ENCODE assay signal across 8 cellular contexts in the genomic region with DNA sequence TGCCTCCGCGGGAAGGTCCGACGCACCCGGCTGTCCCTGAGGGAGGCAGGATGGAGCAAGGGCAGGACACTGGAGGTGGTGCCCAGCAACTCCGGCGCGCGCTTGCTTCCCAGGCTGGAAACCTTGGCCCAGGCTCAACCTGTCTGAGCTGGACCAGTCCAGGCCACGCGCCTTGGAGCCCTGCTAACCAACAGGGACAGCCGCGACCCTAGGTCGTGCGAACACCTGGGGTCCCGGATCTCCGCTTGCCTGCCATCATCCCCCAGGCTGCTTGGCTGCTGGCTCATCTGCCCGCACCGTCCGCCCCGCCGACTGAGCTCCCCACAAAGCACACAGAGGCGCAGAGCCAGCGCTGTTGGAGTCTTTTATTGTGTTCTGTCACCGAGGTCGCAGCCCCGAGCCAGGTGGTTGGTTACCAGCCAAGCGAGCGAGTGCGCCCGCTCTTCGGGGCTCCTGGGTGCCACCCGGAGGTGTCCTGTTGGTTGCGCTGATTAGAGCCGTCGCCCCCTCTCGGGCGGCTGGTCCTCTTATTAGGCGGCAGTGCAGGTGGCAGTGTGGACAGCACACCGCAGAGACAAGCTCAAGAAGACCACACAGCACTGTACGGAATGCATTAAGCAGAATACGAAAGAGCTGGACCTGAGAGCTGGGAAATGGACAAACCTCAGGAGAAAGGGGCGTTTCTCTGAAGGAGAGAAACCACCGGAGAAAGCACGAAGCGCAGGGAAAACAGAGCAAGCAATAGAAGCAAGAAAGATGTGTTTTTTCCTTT. TPM values are rescaled to one million over a fixed set of nuclear protein-coding genes. Genes with fewer than 3 reads are reported as not detected.
A peak's percentile ranks its signal among the peaks of the same experiment; 100 is the strongest.
DNase-seq lines count a peak whose midpoint lies in the region; ATAC-seq, FAIRE-seq and TF ChIP-seq lines count a peak whose summit lies in the region.

No MANE protein-coding gene starts in this region.

- no peak for ATAC-seq in activated CD4-positive, alpha-beta T cell treated with anti-CD3 and anti-CD28 coated beads for 36 hours
- ATAC-seq in GM18858 (IDR thresholded peaks at IDR 0.05; ENCODE audit: unreplicated experiment), result no peak
- ATAC-seq in HG03045 (IDR thresholded peaks at IDR 0.05; ENCODE audit: unreplicated experiment), result no peak

- 15 to 18% methylated on average over 20 to 24 of the region's 46 CpGs for WGBS in thyroid gland, 2 donors

- H3K4me3 ChIP-seq in astrocyte (ENCODE audit: insufficient read depth, low read depth, low read length) (peak overlapping the region; percentile 41), kidney (ENCODE audit: low read length in 2 of 2) (peak overlapping the region in 1 of 2 donors; percentile 40), thyroid gland (replicated peaks in 1 of 3) (peak overlapping the region in 2 of 3 donors; percentile 25 to 28)

- no peaks in the 10 kb centered on the region for H3K27me3 ChIP-seq in astrocyte (ENCODE audit: insufficient read depth, low read length)
- H3K27me3 ChIP-seq in thyroid gland, result no peaks in the 10 kb centered on the region

- CTCF ChIA-PET in activated CD4-positive, alpha-beta T cell treated with anti-CD3 and anti-CD28 coated beads for 36 hours (lab: Charles Lee), result interaction anchor here (0.6 to 1.8 kb wide), 5 partner anchors 9 to 1911 kb away, joined by 3 to 7 read pairs (median 3); no protein-coding TSS in a partner anchor
- CTCF ChIA-PET in activated CD4-positive, alpha-beta T cell treated with anti-CD3 and anti-CD28 coated beads, Interleukin-2, amount 10 ng/mL, durations not matched to agents 7 days and 5 days (lab: Charles Lee), result no interaction called here

- intact Hi-C loops in activated CD4-positive, alpha-beta T cell treated with anti-CD3 and anti-CD28 coated beads for 36 hours (cut with DNase I, micrococcal nuclease), result loop anchor here in 1 of 2 experiments (10.0 kb wide), 3 partner anchors 627 to 1527 kb away; no protein-coding TSS in a partner anchor
- intact Hi-C loops in kidney (cut with DNase I), result no loop called here
- intact Hi-C loops in thyroid gland (cut with DNase I), result no loop called here

- H3K27ac ChIP-seq in astrocyte (ENCODE audit: low read depth, low read length), result peak overlapping the region; percentile 45
- no peak overlapping the region for H3K27ac ChIP-seq in kidney (ENCODE audit: low read depth in 2 of 2, low read length in 2 of 2)
- peak overlapping the region in 1 of 3 donors; percentile 18 for H3K27ac ChIP-seq in thyroid gland

- peaks cover 61% of the 10 kb centered on the region for H3K27me3 Mint-ChIP-seq in activated CD4-positive, alpha-beta T cell treated with anti-CD3 and anti-CD28 coated beads for 36 hours
- H3K27me3 Mint-ChIP-seq in activated CD4-positive, alpha-beta T cell treated with anti-CD3 and anti-CD28 coated beads, Interleukin-2, amount 10 ng/mL, durations not matched to agents 7 days and 5 days, result peaks cover 75% of the 10 kb centered on the region
- H3K27me3 Mint-ChIP-seq in astrocyte (ENCODE audit: low read depth, unreplicated experiment), result peaks cover 7% of the 10 kb centered on the region

- no peaks in the 10 kb centered on the region for H3K9me3 Mint-ChIP-seq in activated CD4-positive, alpha-beta T cell treated with anti-CD3 and anti-CD28 coated beads for 36 hours (ENCODE audit: low read depth)
- no peaks in the 10 kb centered on the region for H3K9me3 Mint-ChIP-seq in activated CD4-positive, alpha-beta T cell treated with anti-CD3 and anti-CD28 coated beads, Interleukin-2, amount 10 ng/mL, durations not matched to agents 7 days and 5 days
- no peaks in the 10 kb centered on the region for H3K9me3 Mint-ChIP-seq in astrocyte (ENCODE audit: unreplicated experiment)

- no peak for FAIRE-seq in astrocyte (lab: Jason Lieb, UNC)
- no peak for FAIRE-seq in kidney (lab: Jason Lieb, UNC)

- H3K4me1 ChIP-seq in astrocyte (ENCODE audit: insufficient read depth, low read length) (peaks cover 34% of the 10 kb centered on the region), kidney (ENCODE audit: control insufficient read depth in 1 of 2, insufficient read depth in 1 of 2, low read depth in 1 of 2, low read length in 2 of 2) (peaks cover 0 to 9% of the 10 kb centered on the region in 2 donors), thyroid gland (peaks cover 16 to 38% of the 10 kb centered on the region in 2 donors)

- POLR2A ChIA-PET in activated CD4-positive, alpha-beta T cell treated with anti-CD3 and anti-CD28 coated beads for 36 hours (lab: Charles Lee), result no interaction called here
- POLR2A ChIA-PET in activated CD4-positive, alpha-beta T cell treated with anti-CD3 and anti-CD28 coated beads, Interleukin-2, amount 10 ng/mL, durations not matched to agents 7 days and 5 days (lab: Charles Lee), result interaction anchor here (0.7 kb wide), 1 partner anchor 598 kb away, joined by 4 read pairs; no protein-coding TSS in a partner anchor

- H3K4me2 ChIP-seq in astrocyte (ENCODE audit: low read length), result peak overlapping the region; percentile 92

- H3K36me3 ChIP-seq in astrocyte (ENCODE audit: insufficient read depth, low read length) (no peaks in the 10 kb centered on the region), kidney (ENCODE audit: control insufficient read depth in 1 of 2, insufficient read depth in 2 of 2, low read length in 2 of 2) (no peaks in the 10 kb centered on the region), thyroid gland (no peaks in the 10 kb centered on the region)

- no peak overlapping the region for H3K4me3 Mint-ChIP-seq in activated CD4-positive, alpha-beta T cell treated with anti-CD3 and anti-CD28 coated beads for 36 hours
- no peak overlapping the region for H3K4me3 Mint-ChIP-seq in activated CD4-positive, alpha-beta T cell treated with anti-CD3 and anti-CD28 coated beads, Interleukin-2, amount 10 ng/mL, durations not matched to agents 7 days and 5 days
- H3K4me3 Mint-ChIP-seq in astrocyte (ENCODE audit: unreplicated experiment), result peak overlapping the region; percentile 95

- peak overlapping the region; percentile 50 for H3K9ac ChIP-seq in astrocyte (ENCODE audit: low read length)
- no peak overlapping the region for H3K9ac ChIP-seq in kidney (ENCODE audit: low read length in 2 of 2)

- H3K79me2 ChIP-seq in astrocyte (ENCODE audit: insufficient read depth, low read length), result peaks cover 77% of the 10 kb centered on the region

- H3K27ac Mint-ChIP-seq in activated CD4-positive, alpha-beta T cell treated with anti-CD3 and anti-CD28 coated beads for 36 hours, result no peak overlapping the region
- H3K27ac Mint-ChIP-seq in activated CD4-positive, alpha-beta T cell treated with anti-CD3 and anti-CD28 coated beads, Interleukin-2, amount 10 ng/mL, durations not matched to agents 7 days and 5 days, result no peak overlapping the region
- peak overlapping the region; percentile 66 for H3K27ac Mint-ChIP-seq in astrocyte (ENCODE audit: unreplicated experiment)

- H2AFZ ChIP-seq in astrocyte (ENCODE audit: low read depth, low read length), result peak overlapping the region; percentile 11

- no peaks in the 10 kb centered on the region for H3K36me3 Mint-ChIP-seq in activated CD4-positive, alpha-beta T cell treated with anti-CD3 and anti-CD28 coated beads for 36 hours (ENCODE audit: low read depth)
- no peaks in the 10 kb centered on the region for H3K36me3 Mint-ChIP-seq in activated CD4-positive, alpha-beta T cell treated with anti-CD3 and anti-CD28 coated beads, Interleukin-2, amount 10 ng/mL, durations not matched to agents 7 days and 5 days (ENCODE audit: low read depth)
- peaks cover 3% of the 10 kb centered on the region for H3K36me3 Mint-ChIP-seq in astrocyte (ENCODE audit: low read depth, unreplicated experiment)

- H4K20me1 ChIP-seq in astrocyte (ENCODE audit: insufficient read depth, low read length), result peaks cover 29% of the 10 kb centered on the region

- H3K4me1 Mint-ChIP-seq in activated CD4-positive, alpha-beta T cell treated with anti-CD3 and anti-CD28 coated beads for 36 hours, result peaks cover 37% of the 10 kb centered on the region
- peaks cover 31% of the 10 kb centered on the region for H3K4me1 Mint-ChIP-seq in activated CD4-positive, alpha-beta T cell treated with anti-CD3 and anti-CD28 coated beads, Interleukin-2, amount 10 ng/mL, durations not matched to agents 7 days and 5 days
- peaks cover 13% of the 10 kb centered on the region for H3K4me1 Mint-ChIP-seq in astrocyte (ENCODE audit: low read depth, unreplicated experiment)

- H3K9me3 ChIP-seq in astrocyte (ENCODE audit: insufficient read depth, low read depth, low read length) (no peaks in the 10 kb centered on the region), kidney (ENCODE audit: control insufficient read depth in 1 of 2, low read length in 2 of 2) (no peaks in the 10 kb centered on the region), thyroid gland (no peaks in the 10 kb centered on the region)

- DNase-seq in activated CD4-positive, alpha-beta T cell treated with anti-CD3 and anti-CD28 coated beads for 36 hours, result peak; percentile 28
- DNase-seq in activated CD4-positive, alpha-beta T cell treated with anti-CD3 and anti-CD28 coated beads, Interleukin-2, amount 10 ng/mL, durations not matched to agents 7 days and 5 days, result no peak
- DNase-seq in astrocyte (ENCODE audit: low read depth), result peak; percentile 53
- peak; percentile 78 for DNase-seq in kidney
- peak; percentile 45 to 64 for DNase-seq in thyroid gland
- no peak for DNase-seq in cortex of kidney (lab: John Stamatoyannopoulos, UW)

- no peak for TF ChIP-seq POLR2A in thyroid gland (IDR thresholded peaks at IDR 0.05)

- TF ChIP-seq CTCF in astrocyte (IDR thresholded peaks at IDR 0.05; ENCODE audit: insufficient read depth, low read depth, low read length), result no peak
- no peak for TF ChIP-seq CTCF in kidney (IDR thresholded peaks at IDR 0.05; ENCODE audit: borderline replicate concordance, extremely low read depth, insufficient read depth)
- TF ChIP-seq CTCF in thyroid gland (IDR thresholded peaks at IDR 0.05), result peak in 2 of 6 experiments; percentile 20 to 27

RNA-seq across cellular contexts. Expression of a gene that starts 3.8 kb away (rescaled TPM):
- total RNA-seq in activated CD4-positive, alpha-beta T cell treated with anti-CD3 and anti-CD28 coated beads for 36 hours, result under 1 TPM; 0.02 TPM
- total RNA-seq in activated CD4-positive, alpha-beta T cell treated with anti-CD3 and anti-CD28 coated beads, Interleukin-2, amount 10 ng/mL, durations not matched to agents 7 days and 5 days, result not detected
- total RNA-seq in astrocyte, result 106 and 202 TPM in 2 replicates
- 28.3 TPM for total RNA-seq in kidney
- polyA plus RNA-seq in kidney (ENCODE audit: insufficient read depth, low read depth, low replicate concordance), result 12.3 TPM
- 10 to 100 TPM; 17.2 to 52.9 (median 27.0) TPM for total RNA-seq in thyroid gland

RNA-seq across cellular contexts. Expression of a gene that starts 41.5 kb away (rescaled TPM):
- total RNA-seq in activated CD4-positive, alpha-beta T cell treated with anti-CD3 and anti-CD28 coated beads for 36 hours, result 100 to 1,000 TPM; 468 to 520 TPM
- 100 to 1,000 TPM; 397 to 403 TPM for total RNA-seq in activated CD4-positive, alpha-beta T cell treated with anti-CD3 and anti-CD28 coated beads, Interleukin-2, amount 10 ng/mL, durations not matched to agents 7 days and 5 days
- 429 and 463 TPM in 2 replicates for total RNA-seq in astrocyte
- 315 TPM for total RNA-seq in kidney
- 812 TPM for polyA plus RNA-seq in kidney (ENCODE audit: insufficient read depth, low read depth, low replicate concordance)
- total RNA-seq in thyroid gland, result 100 to 1,000 TPM; 136 to 578 (median 341) TPM

Comparison
In these comparisons a context has a peak if more than half of its experiments do, and no peak if none do; other contexts are left out.
1. DNase-seq: peak in activated CD4-positive, alpha-beta T cell treated with anti-CD3 and anti-CD28 coated beads for 36 hours (single experiment), astrocyte (single experiment), kidney (single experiment) and thyroid gland (2 of 2); none in activated CD4-positive, alpha-beta T cell treated with anti-CD3 and anti-CD28 coated beads, Interleukin-2, amount 10 ng/mL, durations not matched to agents 7 days and 5 days (single experiment) and cortex of kidney (single experiment).
2. RNA of a gene that starts 3.8 kb away (total RNA-seq): 106 to 202 TPM in astrocyte, 17.2 to 52.9 TPM in thyroid gland and 28.3 TPM in kidney (single experiment); not detected in activated CD4-positive, alpha-beta T cell treated with anti-CD3 and anti-CD28 coated beads, Interleukin-2, amount 10 ng/mL, durations not matched to agents 7 days and 5 days and 0.02 TPM in activated CD4-positive, alpha-beta T cell treated with anti-CD3 and anti-CD28 coated beads for 36 hours; every median in the first group is over 10 times any median in the second.